Comparison of ENCODE assay signal across 8 cellular contexts in genomic region chr6:4936681-4937041, GRCh38.
A peak's percentile ranks its signal among the peaks of the same experiment; 100 is the strongest.
DNase-seq lines count a peak whose midpoint lies in the region; ATAC-seq and TF ChIP-seq lines count a peak whose summit lies in the region.

No MANE protein-coding gene starts in this region.

- H3K9me3 Mint-ChIP-seq in HFFc6: no peaks in the 10 kb centered on the region

- peaks cover 3% of the 10 kb centered on the region for H3K27me3 Mint-ChIP-seq in HFFc6 (ENCODE audit: insufficient read depth)

- H3K36me3 ChIP-seq in parathyroid adenoma (ENCODE audit: control insufficient read depth, insufficient read depth, low read length): no peaks in the 10 kb centered on the region

- H3K9me3 ChIP-seq in parathyroid adenoma (ENCODE audit: control insufficient read depth, low read length): no peaks in the 10 kb centered on the region

- no peaks in the 10 kb centered on the region for H3K27me3 ChIP-seq in parathyroid adenoma (ENCODE audit: control insufficient read depth, insufficient read depth, low read length)

- peaks cover 6% of the 10 kb centered on the region for H3K79me2 ChIP-seq in parathyroid adenoma

- peaks cover 7% of the 10 kb centered on the region for H3K4me1 ChIP-seq in parathyroid adenoma

- H3K36me3 Mint-ChIP-seq in HFFc6 (ENCODE audit: low read depth): peaks cover 10% of the 10 kb centered on the region

- H3K4me3 ChIP-seq in parathyroid adenoma (ENCODE audit: low read depth, low read length): no peak overlapping the region

- H3K27ac Mint-ChIP-seq in HFFc6: no peak overlapping the region

- H3K4me1 Mint-ChIP-seq in HFFc6 (ENCODE audit: low read depth): peaks cover 50% of the 10 kb centered on the region

- no peak overlapping the region for H3K27ac ChIP-seq in parathyroid adenoma

- no peak for ATAC-seq in GM19467 (IDR thresholded peaks at IDR 0.05; ENCODE audit: unreplicated experiment)

- no peak overlapping the region for H2AFZ ChIP-seq in parathyroid adenoma

- peak overlapping the region; percentile 34 for H3K4me2 ChIP-seq in parathyroid adenoma (ENCODE audit: low read length)

- no peak overlapping the region for H3K9ac ChIP-seq in parathyroid adenoma

- no peak overlapping the region for H3K4me3 Mint-ChIP-seq in HFFc6

- TF ChIP-seq CTCF in HFFc6 (IDR thresholded peaks at IDR 0.05) (peak; percentile 87), parathyroid adenoma (IDR thresholded peaks at IDR 0.05) (peak; percentile 67)

- DNase-seq in COLO668 (lab: John Stamatoyannopoulos, UW; ENCODE audit: unreplicated experiment) (peak; percentile 1), HFFc6 (peak; percentile 33), RPMI7951 (ENCODE audit: low read depth) (peak; percentile 66), fibroblast of gingiva (ENCODE audit: low read depth) (peak; percentile 50), GM19240 (ENCODE audit: insufficient read length, low spot score) (no peak)
- no peak for DNase-seq in stimulated activated CD4-positive, alpha-beta T cell treated with anti-CD3 and anti-CD28 coated beads, Interleukin-4, amount 100 ng/mL, for 4 hours

Comparison
In these comparisons a context has a peak if more than half of its experiments do, and no peak if none do; other contexts are left out.
1. DNase-seq: peak in COLO668 (single experiment), HFFc6 (single experiment), RPMI7951 (single experiment) and fibroblast of gingiva (single experiment); none in GM19240 (single experiment) and stimulated activated CD4-positive, alpha-beta T cell treated with anti-CD3 and anti-CD28 coated beads, Interleukin-4, amount 100 ng/mL, for 4 hours (0 of 2).